In genomic region chr15:76386178-76386577, GRCh38 we compare ENCODE assay signal across 27 cellular contexts. TPM values are rescaled to one million over a fixed set of nuclear protein-coding genes. Genes with fewer than 3 reads are reported as not detected.
"Had no signal": no experiment of that assay in that cellular context is flagged by ENCODE, and none has a peak within 500 bp of the region (broad histone marks: within the 10 kb centered on the region; RNA-seq: fewer than 3 reads in every experiment).

No MANE protein-coding gene starts in this region.

- ATAC-seq: naive thymus-derived CD4-positive, alpha-beta T cell; pancreas; right lobe of liver; stimulated activated naive B cell treated with anti-CD40 and anti-IgM and Interleukin-4, amounts not matched to agents 10 μg/mL and 1 μg/mL and 100 μg/mL, for 72 hours; stimulated activated naive CD8-positive, alpha-beta T cell treated with anti-CD3 and anti-CD28 coated beads, Interleukin-15, Interleukin-2, amounts not matched to agents 100 U/mL and 50 U/mL, for 24 hours; upper lobe of right lung had no signal

- H3K4me3 Mint-ChIP-seq: immature natural killer cell; mesothelial cell of epicardium; naive thymus-derived CD4-positive, alpha-beta T cell; natural killer cell treated with Interleukin-12 subunit alpha and Interleukin-12 subunit beta and Interleukin-15 and Interleukin-18, amount 100 ng/mL, for 72 hours; stimulated activated naive B cell treated with anti-CD40 and anti-IgM and Interleukin-4, amounts not matched to agents 10 μg/mL and 1 μg/mL and 100 μg/mL, for 72 hours had no signal

- H3K36me3 Mint-ChIP-seq: natural killer cell treated with Interleukin-12 subunit alpha and Interleukin-12 subunit beta and Interleukin-15 and Interleukin-18, amount 100 ng/mL, for 72 hours had no signal

- H3K9me3 ChIP-seq: left ventricle myocardium inferior, pancreas, prostate gland, right atrium auricular region, right lobe of liver, stomach, testis, thyroid gland, transverse colon, upper lobe of right lung had no signal

- H3K27ac ChIP-seq: left ventricle myocardium inferior, pancreas, prostate gland, right atrium auricular region, right lobe of liver, skin epidermis, stomach, testis, thyroid gland, transverse colon, upper lobe of right lung had no signal

- H3K4me3 ChIP-seq: left ventricle myocardium inferior, lung, pancreas, prostate gland, right atrium auricular region, right lobe of liver, skin epidermis, stomach, testis, thyroid gland, transverse colon, upper lobe of right lung had no signal

- H3K4me1 Mint-ChIP-seq: immature natural killer cell; mesothelial cell of epicardium; stimulated activated naive B cell treated with anti-CD40 and anti-IgM and Interleukin-4, amounts not matched to agents 10 μg/mL and 1 μg/mL and 100 μg/mL, for 72 hours had no signal

- H3K9me3 Mint-ChIP-seq: immature natural killer cell; natural killer cell treated with Interleukin-12 subunit alpha and Interleukin-12 subunit beta and Interleukin-15 and Interleukin-18, amount 100 ng/mL, for 72 hours had no signal

- H3K27me3 ChIP-seq: pancreas, right atrium auricular region, right lobe of liver, stomach, testis, thyroid gland, transverse colon, upper lobe of right lung had no signal

- H3K27me3 Mint-ChIP-seq: naive thymus-derived CD4-positive, alpha-beta T cell; natural killer cell treated with Interleukin-12 subunit alpha and Interleukin-12 subunit beta and Interleukin-15 and Interleukin-18, amount 100 ng/mL, for 72 hours; stimulated activated naive B cell treated with anti-CD40 and anti-IgM and Interleukin-4, amounts not matched to agents 10 μg/mL and 1 μg/mL and 100 μg/mL, for 72 hours had no signal

- H3K27ac Mint-ChIP-seq: immature natural killer cell; mesothelial cell of epicardium; natural killer cell treated with Interleukin-12 subunit alpha and Interleukin-12 subunit beta and Interleukin-15 and Interleukin-18, amount 100 ng/mL, for 72 hours; stimulated activated naive B cell treated with anti-CD40 and anti-IgM and Interleukin-4, amounts not matched to agents 10 μg/mL and 1 μg/mL and 100 μg/mL, for 72 hours had no signal

- DNase-seq: hypothalamus; immature natural killer cell; kidney; left ventricle myocardium inferior; mesendoderm; naive thymus-derived CD4-positive, alpha-beta T cell; pancreas; posterior cingulate gyrus; right lobe of liver; stimulated activated CD4-positive, alpha-beta T cell treated with anti-CD3 and anti-CD28 coated beads, Interleukin-12 subunit alpha, Interleukin-12 subunit beta, amount 100 ng/mL, for 4 hours; stimulated activated CD4-positive, alpha-beta T cell treated with anti-CD3 and anti-CD28 coated beads, Interleukin-15, amount 100 ng/mL, for 24 hours; stimulated activated CD4-positive, alpha-beta T cell treated with anti-CD3 and anti-CD28 coated beads, Interleukin-2, amount 100 ng/mL, for 24 hours; stimulated activated CD4-positive, alpha-beta T cell treated with anti-CD3 and anti-CD28 coated beads, Interleukin-4, amount 100 ng/mL, for 1 hour; stimulated activated naive B cell treated with anti-CD40 and anti-IgM and Interleukin-4, amounts not matched to agents 10 μg/mL and 1 μg/mL and 100 μg/mL, for 72 hours; stimulated activated naive CD8-positive, alpha-beta T cell treated with anti-CD3 and anti-CD28 coated beads, Interleukin-15, Interleukin-2, amounts not matched to agents 100 U/mL and 50 U/mL, for 24 hours; stomach; testis; thyroid gland; transverse colon; upper lobe of right lung had no signal

- H3K4me1 ChIP-seq: left ventricle myocardium inferior, prostate gland, right atrium auricular region, right lobe of liver, stomach, testis, thyroid gland, transverse colon, upper lobe of right lung had no signal

- H3K36me3 ChIP-seq: pancreas, prostate gland, right lobe of liver, thyroid gland, transverse colon, upper lobe of right lung had no signal

RNA-seq across cellular contexts. Expression of gene ISL2, which starts 49.6 kb away (rescaled TPM):
- total RNA-seq: left ventricle myocardium inferior, lower leg skin, right atrium auricular region, right lobe of liver, thyroid gland, upper lobe of right lung had no signal
